22 cellular contexts compared by ENCODE assay signal in genomic region chrX:46485897-46486296, GRCh38. TPM values are rescaled to one million over a fixed set of nuclear protein-coding genes. Genes with fewer than 3 reads are reported as not detected.
DNase-seq lines count a peak whose midpoint lies in the region.
"Had no signal": no experiment of that assay in that cellular context is flagged by ENCODE, and none has a peak within 500 bp of the region (broad histone marks: within the 10 kb centered on the region; RNA-seq: fewer than 3 reads in every experiment).

No MANE protein-coding gene starts in this region.

- no peak overlapping the region for H3K56ac ChIP-seq in mesendoderm (ENCODE audit: low read length)

- no peaks in the 10 kb centered on the region for H3K36me3 ChIP-seq in mesendoderm (ENCODE audit: control insufficient read depth, insufficient read depth, low read length)
- H3K36me3 ChIP-seq: pancreas, right atrium auricular region had no signal

- no CpG with 5 or more reads among the region's 8 CpGs for WGBS in mesendoderm (ENCODE audit: extremely low coverage, insufficient coverage, low lambda C conversion rate)

- no peak overlapping the region for H3K9ac ChIP-seq in mesendoderm (ENCODE audit: low read length)

- no peak overlapping the region for H3K4ac ChIP-seq in mesendoderm (ENCODE audit: low read depth, low read length)

- no peak overlapping the region for H3K18ac ChIP-seq in mesendoderm (ENCODE audit: low read length)

- H4K8ac ChIP-seq in mesendoderm (ENCODE audit: low read depth, low read length): no peak overlapping the region

- H3K27me3 ChIP-seq in mesendoderm (ENCODE audit: insufficient read depth, low read length, poor library complexity): no peaks in the 10 kb centered on the region
- H3K27me3 ChIP-seq: hepatocyte, pancreas, right atrium auricular region, spleen had no signal

- no peaks in the 10 kb centered on the region for H3K4me1 ChIP-seq in mesendoderm (ENCODE audit: control insufficient read depth, low read depth, low read length)
- H3K4me1 ChIP-seq: A549, left ventricle myocardium inferior, pancreas, right atrium auricular region, spleen had no signal

- H3K27ac ChIP-seq in mesendoderm (ENCODE audit: low read depth, low read length): no peak overlapping the region
- H3K27ac ChIP-seq: A549, hepatocyte, left ventricle myocardium inferior, pancreas, right atrium auricular region, spleen had no signal

- in situ Hi-C loops in SK-MEL-5 (cut with HindIII; ENCODE audit: low pct_unique_long_range_greater_than_20kb, low sequenced_read_pairs): no loop called here

- H3K4me2 ChIP-seq in mesendoderm (ENCODE audit: low read length): no peak overlapping the region
- H3K4me2 ChIP-seq: A549, hepatocyte had no signal

- no peak overlapping the region for H2BK120ac ChIP-seq in mesendoderm (ENCODE audit: low read depth, low read length)

- no peak overlapping the region for H2BK15ac ChIP-seq in mesendoderm (replicated peaks; ENCODE audit: low read depth)

- no peaks in the 10 kb centered on the region for H3K79me2 ChIP-seq in mesendoderm (ENCODE audit: control insufficient read depth, insufficient read depth, low read length)
- H3K79me2 ChIP-seq: hepatocyte had no signal

- no peak overlapping the region for H3K4me3 ChIP-seq in mesendoderm (ENCODE audit: low read length)
- H3K4me3 ChIP-seq: A549, hepatocyte, left ventricle myocardium inferior, pancreas, right atrium auricular region, spleen had no signal

- H3K79me1 ChIP-seq in mesendoderm (ENCODE audit: low read length): no peaks in the 10 kb centered on the region

- DNase-seq in activated CD4-positive, alpha-beta T cell treated with anti-CD3 and anti-CD28 coated beads for 48 hours: peak; percentile 18
- DNase-seq in activated CD4-positive, alpha-beta T cell treated with anti-CD3 and anti-CD28 coated beads, Interleukin-2, amount 50 U/mL, for 4 hours: no peak
- peak; percentile 85 for DNase-seq in ELF-1 (ENCODE audit: low read depth, low spot score)
- peak; percentile 1 for DNase-seq in SK-MEL-5 (ENCODE audit: low read depth, low spot score)
- DNase-seq in mesendoderm: peak; percentile 26
- no peak for DNase-seq in T-helper 9 cell
- DNase-seq in AG20443 (ENCODE audit: low spot score): no peak
- no peak for DNase-seq in hypothalamus (lab: John Stamatoyannopoulos, UW)
- DNase-seq: activated CD8-positive, alpha-beta T cell treated with anti-CD3 and anti-CD28 coated beads, Interleukin-2, amount 10 ng/mL, durations not matched to agents 7 days and 5 days; activated gamma-delta T cell; activated T-cell treated with anti-CD3 and anti-CD28 coated beads for 4 hours; effector memory CD8-positive, alpha-beta T cell; GOT3; left ventricle myocardium inferior; NCI-H1436 treated with DMSO at 0.1 percent for 48 hours; NCI-H526 treated with DMSO at 0.1 percent for 48 hours; pancreas; spleen; stimulated activated CD8-positive, alpha-beta memory T cell treated with anti-CD3 and anti-CD28 coated beads, Interleukin-4, amount 100 ng/mL, for 48 hours had no signal

- H4K5ac ChIP-seq in mesendoderm (ENCODE audit: low read length): no peak overlapping the region

- H3K23ac ChIP-seq in mesendoderm (ENCODE audit: low read length): no peak overlapping the region

- H2BK5ac ChIP-seq in mesendoderm (ENCODE audit: low read length): no peak overlapping the region

- H2AK5ac ChIP-seq in mesendoderm (ENCODE audit: low read length): no peak overlapping the region

RNA-seq across cellular contexts. Expression of gene ZNF674, which starts 59.3 kb away (rescaled TPM):
- 1.5 and 2.7 TPM in 2 replicates for total RNA-seq in SK-MEL-5 (2014; rRNA removed; shearing (Covaris generic))
- 1.3 and 1.9 TPM in 2 replicates for polyA plus RNA-seq in SK-MEL-5 (2015; cell fraction: cytosol; rRNA removed)
- polyA plus RNA-seq in SK-MEL-5 (2015; cell fraction: nucleus; rRNA removed): 8.5 and 9.9 TPM in 2 replicates
- 2.5 TPM for polyA plus RNA-seq in mesendoderm (2013, experiment 1 of 2)
- 2.2 TPM for polyA plus RNA-seq in mesendoderm (2013, experiment 2 of 2)

Comparison
In these comparisons a context has a peak if more than half of its experiments do, and no peak if none do; other contexts are left out.
1. DNase-seq: peak in activated CD4-positive, alpha-beta T cell treated with anti-CD3 and anti-CD28 coated beads for 48 hours (single experiment), ELF-1 (single experiment), SK-MEL-5 (single experiment) and mesendoderm (single experiment); none in activated CD4-positive, alpha-beta T cell treated with anti-CD3 and anti-CD28 coated beads, Interleukin-2, amount 50 U/mL, for 4 hours (0 of 2), T-helper 9 cell (single experiment), AG20443 (single experiment) and hypothalamus (0 of 51).